In genomic region chr2:238378230-238379095, GRCh38 we compare ENCODE assay signal across 15 cellular contexts. TPM values are rescaled to one million over a fixed set of nuclear protein-coding genes. Genes with fewer than 3 reads are reported as not detected.
DNase-seq lines count a peak whose midpoint lies in the region; ATAC-seq and TF ChIP-seq lines count a peak whose summit lies in the region.
"Had no signal": no experiment of that assay in that cellular context is flagged by ENCODE, and none has a peak within 500 bp of the region (broad histone marks: within the 10 kb centered on the region; RNA-seq: fewer than 3 reads in every experiment).

No MANE protein-coding gene starts in this region.

- H3K27ac Mint-ChIP-seq in activated naive CD8-positive, alpha-beta T cell treated with anti-CD3 and anti-CD28 coated beads, Interleukin-2, amount 50 U/mL, for 24 hours = no peak overlapping the region
- no peak overlapping the region for H3K27ac Mint-ChIP-seq in activated naive CD8-positive, alpha-beta T cell treated with anti-CD3 and anti-CD28 coated beads for 36 hours
- H3K27ac Mint-ChIP-seq in stimulated activated effector memory CD8-positive, alpha-beta T cell treated with anti-CD3 and anti-CD28 coated beads, Interleukin-12 subunit alpha, Interleukin-12 subunit beta, amount 100 ng/mL, for 72 hours = peak overlapping the region; percentile 55
- no peak overlapping the region for H3K27ac Mint-ChIP-seq in osteocyte (ENCODE audit: unreplicated experiment)
- H3K27ac Mint-ChIP-seq: WTC11 had no signal

- no peak for DNase-seq in activated naive CD8-positive, alpha-beta T cell treated with anti-CD3 and anti-CD28 coated beads, Interleukin-2, amount 50 U/mL, for 24 hours
- DNase-seq in activated naive CD8-positive, alpha-beta T cell treated with anti-CD3 and anti-CD28 coated beads for 36 hours = no peak
- DNase-seq in RWPE2 (ENCODE audit: low spot score) = no peak
- DNase-seq in heart left ventricle = no peak
- no peak for DNase-seq in stimulated activated effector memory CD8-positive, alpha-beta T cell treated with anti-CD3 and anti-CD28 coated beads, Interleukin-12 subunit alpha, Interleukin-12 subunit beta, amount 100 ng/mL, for 72 hours (ENCODE audit: low spot score in 2 of 2)
- no peak for DNase-seq in NCI-H1436 treated with DMSO at 0.1 percent for 48 hours (lab: John Stamatoyannopoulos, UW)
- DNase-seq in LoVo (ENCODE audit: low spot score) = no peak
- no peak for DNase-seq in osteocyte (ENCODE audit: extremely low spot score, unreplicated experiment)
- DNase-seq: activated effector memory CD4-positive, alpha-beta T cell treated with Interleukin-2 at 50 U/mL for 16 hours; amniotic stem cell; GOT3 had no signal

- H3K4me1 ChIP-seq in RWPE2 (ENCODE audit: insufficient read depth, poor library complexity, severe bottlenecking) (peaks cover 24% of the 10 kb centered on the region), heart left ventricle (peaks cover 0 to 55% (median 15%) of the 10 kb centered on the region in 12 donors)

- no peaks in the 10 kb centered on the region for H3K27me3 Mint-ChIP-seq in activated naive CD8-positive, alpha-beta T cell treated with anti-CD3 and anti-CD28 coated beads, Interleukin-2, amount 50 U/mL, for 24 hours
- no peaks in the 10 kb centered on the region for H3K27me3 Mint-ChIP-seq in activated naive CD8-positive, alpha-beta T cell treated with anti-CD3 and anti-CD28 coated beads for 36 hours
- H3K27me3 Mint-ChIP-seq in osteocyte (ENCODE audit: unreplicated experiment) = no peaks in the 10 kb centered on the region

- no peak for TF ChIP-seq POLR2A in heart left ventricle (IDR thresholded peaks at IDR 0.05)

- TF ChIP-seq CTCF in RWPE2 (IDR thresholded peaks at IDR 0.05; ENCODE audit: poor library complexity, severe bottlenecking) = no peak
- no peak for TF ChIP-seq CTCF in heart left ventricle (IDR thresholded peaks at IDR 0.05)
- TF ChIP-seq CTCF in osteocyte (IDR thresholded peaks at IDR 0.05) = no peak

- H3K36me3 Mint-ChIP-seq in activated naive CD8-positive, alpha-beta T cell treated with anti-CD3 and anti-CD28 coated beads, Interleukin-2, amount 50 U/mL, for 24 hours (ENCODE audit: low read depth) = peaks cover 5% of the 10 kb centered on the region
- peaks cover 13% of the 10 kb centered on the region for H3K36me3 Mint-ChIP-seq in activated naive CD8-positive, alpha-beta T cell treated with anti-CD3 and anti-CD28 coated beads for 36 hours
- H3K36me3 Mint-ChIP-seq in stimulated activated effector memory CD8-positive, alpha-beta T cell treated with anti-CD3 and anti-CD28 coated beads, Interleukin-12 subunit alpha, Interleukin-12 subunit beta, amount 100 ng/mL, for 72 hours = peaks cover 6% of the 10 kb centered on the region
- peaks cover 18% of the 10 kb centered on the region for H3K36me3 Mint-ChIP-seq in osteocyte (ENCODE audit: unreplicated experiment)

- no peak overlapping the region for H3K4me3 Mint-ChIP-seq in activated naive CD8-positive, alpha-beta T cell treated with anti-CD3 and anti-CD28 coated beads, Interleukin-2, amount 50 U/mL, for 24 hours
- no peak overlapping the region for H3K4me3 Mint-ChIP-seq in activated naive CD8-positive, alpha-beta T cell treated with anti-CD3 and anti-CD28 coated beads for 36 hours
- peak overlapping the region; percentile 28 for H3K4me3 Mint-ChIP-seq in stimulated activated effector memory CD8-positive, alpha-beta T cell treated with anti-CD3 and anti-CD28 coated beads, Interleukin-12 subunit alpha, Interleukin-12 subunit beta, amount 100 ng/mL, for 72 hours
- H3K4me3 Mint-ChIP-seq in osteocyte (ENCODE audit: unreplicated experiment) = no peak overlapping the region
- H3K4me3 Mint-ChIP-seq: WTC11 had no signal

- H3K36me3 ChIP-seq in RWPE2 (ENCODE audit: low read depth) (peaks cover under 1% of the 10 kb centered on the region; the same call in 1 of the 2 replicates), heart left ventricle (peaks cover 0 to 20% (median 3%) of the 10 kb centered on the region in 9 donors)

- H3K27me3 ChIP-seq in RWPE2 (ENCODE audit: insufficient read depth, poor library complexity, severe bottlenecking) (no peaks in the 10 kb centered on the region), heart left ventricle (no peaks in the 10 kb centered on the region)

- H3K27ac ChIP-seq in RWPE2 (ENCODE audit: poor library complexity, severe bottlenecking) (peak overlapping the region; percentile 85), heart left ventricle (peak overlapping the region in 10 of 12 donors; percentile 36 to 76 (median 62))

- intact Hi-C loops in heart left ventricle (cut with DNase I) = loop anchor here in 2 of 10 donors (5.0 to 10.0 kb wide), 2 partner anchors 74 to 406 kb away; no protein-coding TSS in a partner anchor

- 78 to 86% (median 83%) methylated on average over 11 of the region's 11 CpGs for WGBS in heart left ventricle, 4 donors

- H3K4me3 ChIP-seq in RWPE2 (ENCODE audit: severe bottlenecking) (no peak overlapping the region), heart left ventricle (no peak overlapping the region)
- H3K4me3 ChIP-seq: lung had no signal

- peak; percentile 34 for ATAC-seq in activated naive CD8-positive, alpha-beta T cell treated with anti-CD3 and anti-CD28 coated beads, Interleukin-2, amount 50 U/mL, for 24 hours
- no peak for ATAC-seq in RWPE2 (ENCODE audit: low read depth)
- ATAC-seq in heart left ventricle = peak; percentile 88 to 92 (median 90)
- ATAC-seq in stimulated activated effector memory CD8-positive, alpha-beta T cell treated with anti-CD3 and anti-CD28 coated beads, Interleukin-12 subunit alpha, Interleukin-12 subunit beta, amount 100 ng/mL, for 72 hours = no peak
- ATAC-seq: WTC11 had no signal

- H3K4me1 Mint-ChIP-seq in activated naive CD8-positive, alpha-beta T cell treated with anti-CD3 and anti-CD28 coated beads, Interleukin-2, amount 50 U/mL, for 24 hours = peaks cover 36% of the 10 kb centered on the region
- H3K4me1 Mint-ChIP-seq in activated naive CD8-positive, alpha-beta T cell treated with anti-CD3 and anti-CD28 coated beads for 36 hours = peaks cover 31% of the 10 kb centered on the region
- peaks cover 36% of the 10 kb centered on the region for H3K4me1 Mint-ChIP-seq in stimulated activated effector memory CD8-positive, alpha-beta T cell treated with anti-CD3 and anti-CD28 coated beads, Interleukin-12 subunit alpha, Interleukin-12 subunit beta, amount 100 ng/mL, for 72 hours
- peaks cover 29% of the 10 kb centered on the region for H3K4me1 Mint-ChIP-seq in osteocyte (ENCODE audit: unreplicated experiment)

- H3K9me3 ChIP-seq in RWPE2 (ENCODE audit: severe bottlenecking) (no peaks in the 10 kb centered on the region), heart left ventricle (no peaks in the 10 kb centered on the region)

- no peaks in the 10 kb centered on the region for H3K9me3 Mint-ChIP-seq in activated naive CD8-positive, alpha-beta T cell treated with anti-CD3 and anti-CD28 coated beads, Interleukin-2, amount 50 U/mL, for 24 hours
- H3K9me3 Mint-ChIP-seq in activated naive CD8-positive, alpha-beta T cell treated with anti-CD3 and anti-CD28 coated beads for 36 hours = no peaks in the 10 kb centered on the region
- H3K9me3 Mint-ChIP-seq in stimulated activated effector memory CD8-positive, alpha-beta T cell treated with anti-CD3 and anti-CD28 coated beads, Interleukin-12 subunit alpha, Interleukin-12 subunit beta, amount 100 ng/mL, for 72 hours = no peaks in the 10 kb centered on the region
- H3K9me3 Mint-ChIP-seq in osteocyte (ENCODE audit: unreplicated experiment) = no peaks in the 10 kb centered on the region
- H3K9me3 Mint-ChIP-seq: naive thymus-derived CD8-positive, alpha-beta T cell; T-helper 1 cell treated with Interleukin-12 subunit alpha and Interleukin-12 subunit beta and Interleukin-4 antibody, amounts not matched to agents 30 μg/mL and 1 μg/mL, for 36 hours had no signal

RNA-seq across cellular contexts. Expression of gene ASB1, which starts 48.3 kb away (rescaled TPM):
- 10 to 100 TPM; 40.2 to 47.0 TPM for total RNA-seq in activated naive CD8-positive, alpha-beta T cell treated with anti-CD3 and anti-CD28 coated beads for 36 hours
- total RNA-seq in heart left ventricle = 10 to 100 TPM; 32.9 to 53.4 (median 46.7) TPM
- 10 to 100 TPM; 31.8 to 57.5 TPM for polyA plus RNA-seq in heart left ventricle
- total RNA-seq in osteocyte = 26.0 and 33.9 TPM in 2 replicates

RNA-seq across cellular contexts. Expression of gene TRAF3IP1, which starts 58.1 kb away (rescaled TPM):
- 10 to 100 TPM in 1 of 2 experiments, 1 to 10 TPM in 1; 8.4 to 11.0 TPM for total RNA-seq in activated naive CD8-positive, alpha-beta T cell treated with anti-CD3 and anti-CD28 coated beads for 36 hours
- total RNA-seq in heart left ventricle (10 to 100 TPM in 7 of 9 donors, 1 to 10 TPM in 2; 3.8 to 20.3 (median 13.8) TPM), osteocyte (17.3 and 19.4 TPM in 2 replicates)
- 1 to 10 TPM; 6.3 to 7.8 TPM for polyA plus RNA-seq in heart left ventricle

Comparison
In these comparisons a context has a peak if more than half of its experiments do, and no peak if none do; other contexts are left out.
1. ATAC-seq: peak in activated naive CD8-positive, alpha-beta T cell treated with anti-CD3 and anti-CD28 coated beads, Interleukin-2, amount 50 U/mL, for 24 hours (single experiment) and heart left ventricle (4 of 4); none in RWPE2 (single experiment) and stimulated activated effector memory CD8-positive, alpha-beta T cell treated with anti-CD3 and anti-CD28 coated beads, Interleukin-12 subunit alpha, Interleukin-12 subunit beta, amount 100 ng/mL, for 72 hours (single experiment).